Comparison of ENCODE assay signal across 1 cellular context in the genomic region with DNA sequence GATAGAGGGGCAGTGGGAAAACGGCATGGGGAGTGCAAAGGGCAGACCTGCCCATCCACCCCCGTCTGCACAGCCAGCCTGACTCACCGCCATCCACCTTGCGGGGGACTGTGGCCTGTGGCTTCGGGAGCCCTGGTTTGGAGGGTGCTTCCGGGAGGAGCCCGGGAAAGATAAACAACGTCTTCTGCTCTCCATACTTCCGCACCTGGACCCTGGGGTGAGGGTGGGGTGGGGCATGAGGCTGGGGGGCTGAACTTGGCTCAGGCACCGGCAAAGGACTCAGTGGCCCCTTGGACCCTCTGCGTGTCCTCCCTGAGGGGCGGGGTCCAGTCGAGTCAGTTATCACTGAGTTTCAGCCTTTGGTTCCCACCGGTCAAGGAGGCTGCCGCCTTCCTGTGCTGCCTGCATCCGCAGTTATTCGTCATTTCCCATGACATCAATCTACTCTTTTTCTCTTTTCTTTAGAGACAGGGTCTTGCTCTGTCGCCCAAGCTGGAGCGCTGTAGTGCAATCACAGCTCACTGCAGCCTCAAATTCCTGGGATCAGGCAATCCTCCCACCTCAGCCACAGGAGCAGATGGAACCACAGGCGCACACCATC.
TF ChIP-seq lines count a peak whose summit lies in the region.

No MANE protein-coding gene starts in this region.

TF ChIP-seq in HepG2, 621 proteins besides CTCF, POLR2A, EP300 and RAD21 (continued from another document and continues in another):
- TF ChIP-seq, protein P1, sequence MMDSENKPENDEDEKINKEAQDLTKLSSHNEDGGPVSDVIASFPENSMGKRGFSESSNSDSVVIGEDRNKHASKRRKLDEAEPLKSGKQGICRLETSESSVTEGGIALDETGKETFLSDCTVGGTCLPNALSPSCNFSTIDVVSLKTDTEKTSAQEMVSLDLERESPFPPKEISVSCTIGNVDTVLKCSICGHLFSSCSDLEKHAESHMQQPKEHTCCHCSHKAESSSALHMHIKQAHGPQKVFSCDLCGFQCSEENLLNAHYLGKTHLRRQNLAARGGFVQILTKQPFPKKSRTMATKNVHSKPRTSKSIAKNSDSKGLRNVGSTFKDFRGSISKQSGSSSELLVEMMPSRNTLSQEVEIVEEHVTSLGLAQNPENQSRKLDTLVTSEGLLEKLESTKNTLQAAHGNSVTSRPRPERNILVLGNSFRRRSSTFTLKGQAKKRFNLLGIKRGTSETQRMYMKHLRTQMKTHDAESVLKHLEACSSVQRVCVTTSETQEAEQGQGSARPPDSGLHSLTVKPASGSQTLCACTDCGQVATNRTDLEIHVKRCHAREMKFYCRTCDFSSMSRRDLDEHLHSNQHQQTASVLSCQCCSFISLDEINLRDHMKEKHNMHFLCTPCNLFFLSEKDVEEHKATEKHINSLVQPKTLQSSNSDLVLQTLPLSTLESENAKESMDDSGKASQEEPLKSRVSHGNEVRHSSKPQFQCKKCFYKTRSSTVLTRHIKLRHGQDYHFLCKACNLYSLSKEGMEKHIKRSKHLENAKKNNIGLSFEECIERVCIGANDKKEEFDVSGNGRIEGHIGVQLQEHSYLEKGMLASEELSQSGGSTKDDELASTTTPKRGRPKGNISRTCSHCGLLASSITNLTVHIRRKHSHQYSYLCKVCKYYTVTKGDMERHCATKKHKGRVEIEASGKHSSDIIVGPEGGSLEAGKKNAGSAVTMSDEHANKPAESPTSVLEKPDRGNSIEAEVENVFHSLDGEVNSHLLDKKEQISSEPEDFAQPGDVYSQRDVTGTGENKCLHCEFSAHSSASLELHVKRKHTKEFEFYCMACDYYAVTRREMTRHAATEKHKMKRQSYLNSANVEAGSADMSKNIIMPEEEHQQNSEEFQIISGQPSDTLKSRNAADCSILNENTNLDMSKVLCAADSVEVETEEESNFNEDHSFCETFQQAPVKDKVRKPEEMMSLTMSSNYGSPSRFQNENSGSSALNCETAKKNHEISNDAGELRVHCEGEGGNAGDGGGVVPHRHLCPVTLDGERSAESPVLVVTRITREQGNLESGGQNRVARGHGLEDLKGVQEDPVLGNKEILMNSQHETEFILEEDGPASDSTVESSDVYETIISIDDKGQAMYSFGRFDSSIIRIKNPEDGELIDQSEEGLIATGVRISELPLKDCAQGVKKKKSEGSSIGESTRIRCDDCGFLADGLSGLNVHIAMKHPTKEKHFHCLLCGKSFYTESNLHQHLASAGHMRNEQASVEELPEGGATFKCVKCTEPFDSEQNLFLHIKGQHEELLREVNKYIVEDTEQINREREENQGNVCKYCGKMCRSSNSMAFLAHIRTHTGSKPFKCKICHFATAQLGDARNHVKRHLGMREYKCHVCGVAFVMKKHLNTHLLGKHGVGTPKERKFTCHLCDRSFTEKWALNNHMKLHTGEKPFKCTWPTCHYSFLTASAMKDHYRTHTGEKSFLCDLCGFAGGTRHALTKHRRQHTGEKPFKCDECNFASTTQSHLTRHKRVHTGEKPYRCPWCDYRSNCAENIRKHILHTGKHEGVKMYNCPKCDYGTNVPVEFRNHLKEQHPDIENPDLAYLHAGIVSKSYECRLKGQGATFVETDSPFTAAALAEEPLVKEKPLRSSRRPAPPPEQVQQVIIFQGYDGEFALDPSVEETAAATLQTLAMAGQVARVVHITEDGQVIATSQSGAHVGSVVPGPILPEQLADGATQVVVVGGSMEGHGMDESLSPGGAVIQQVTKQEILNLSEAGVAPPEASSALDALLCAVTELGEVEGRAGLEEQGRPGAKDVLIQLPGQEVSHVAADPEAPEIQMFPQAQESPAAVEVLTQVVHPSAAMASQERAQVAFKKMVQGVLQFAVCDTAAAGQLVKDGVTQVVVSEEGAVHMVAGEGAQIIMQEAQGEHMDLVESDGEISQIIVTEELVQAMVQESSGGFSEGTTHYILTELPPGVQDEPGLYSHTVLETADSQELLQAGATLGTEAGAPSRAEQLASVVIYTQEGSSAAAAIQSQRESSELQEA (CRISPR knock-in tag; IDR thresholded peaks at IDR 0.05; ENCODE audit: not compliant biosample characterization), result no peak
- TF ChIP-seq SMC3 (IDR thresholded peaks at IDR 0.05; ENCODE audit: low read length) (no peak), TEAD3 (CRISPR knock-in tag; optimal IDR thresholded peaks at IDR 0.05; ENCODE audit: borderline replicate concordance) (no peak), HOXA3 (CRISPR knock-in tag; IDR thresholded peaks at IDR 0.05) (peak; percentile 53), CHD2 (IDR thresholded peaks at IDR 0.05; ENCODE audit: low read depth, low read length) (no peak), DMTF1 (CRISPR knock-in tag; IDR thresholded peaks at IDR 0.05) (no peak), PPARG (CRISPR knock-in tag; conservative IDR thresholded peaks at IDR 0.05) (0 out of 2 replicates have a peak, but pooled peaks have one; percentile 10), ZNF264 (CRISPR knock-in tag; IDR thresholded peaks at IDR 0.05) (no peak), TIGD3 (CRISPR knock-in tag; IDR thresholded peaks at IDR 0.05; ENCODE audit: borderline replicate concordance) (no peak), SCMH1 (CRISPR knock-in tag; IDR thresholded peaks at IDR 0.05; ENCODE audit: borderline replicate concordance) (no peak), AHR (CRISPR knock-in tag; IDR thresholded peaks at IDR 0.05) (no peak), ZNF775 (CRISPR knock-in tag; IDR thresholded peaks at IDR 0.05; ENCODE audit: borderline replicate concordance) (no peak), SRSF4 (IDR thresholded peaks at IDR 0.05; ENCODE audit: low read depth, low read length, poor library complexity, severe bottlenecking) (no peak), NFE2 (CRISPR knock-in tag; IDR thresholded peaks at IDR 0.05) (no peak), ZNF124 (CRISPR knock-in tag; IDR thresholded peaks at IDR 0.05) (no peak), ZEB1 (IDR thresholded peaks at IDR 0.05; ENCODE audit: insufficient replicate concordance, low read depth) (peak; percentile 77), SNAI1 (CRISPR knock-in tag; IDR thresholded peaks at IDR 0.05; ENCODE audit: borderline replicate concordance) (no peak), HNF4A (CRISPR knock-in tag; IDR thresholded peaks at IDR 0.05) (0 out of 2 replicates have a peak, but pooled peaks have one; percentile 31), ZNF780A (CRISPR knock-in tag; IDR thresholded peaks at IDR 0.05) (no peak), EEA1 (CRISPR knock-in tag; IDR thresholded peaks at IDR 0.05; ENCODE audit: borderline replicate concordance) (no peak), ZSCAN5A (CRISPR knock-in tag; IDR thresholded peaks at IDR 0.05; ENCODE audit: borderline replicate concordance) (no peak), TCF12 (IDR thresholded peaks at IDR 0.05) (no peak), TCF12 (CRISPR knock-in tag; IDR thresholded peaks at IDR 0.05) (peak; percentile 45; the same call in 1 of the 2 replicates), REPIN1 (CRISPR knock-in tag; IDR thresholded peaks at IDR 0.05; ENCODE audit: borderline replicate concordance, low read depth) (no peak), ZNF232 (CRISPR knock-in tag; IDR thresholded peaks at IDR 0.05; ENCODE audit: borderline replicate concordance) (0 out of 2 replicates have a peak, but pooled peaks have one; percentile 29), FOXO4 (CRISPR knock-in tag; conservative IDR thresholded peaks at IDR 0.05) (0 out of 2 replicates have a peak, but pooled peaks have one; percentile 18), BRCA1 (CRISPR knock-in tag; IDR thresholded peaks at IDR 0.05) (no peak), ZNF3 (CRISPR knock-in tag; IDR thresholded peaks at IDR 0.05) (no peak), ZBTB21 (CRISPR knock-in tag; IDR thresholded peaks at IDR 0.05) (peak; percentile 78), HNRNPLL (IDR thresholded peaks at IDR 0.05; ENCODE audit: low read depth, low read length, poor library complexity, severe bottlenecking) (no peak), JDP2 (CRISPR knock-in tag; IDR thresholded peaks at IDR 0.05; ENCODE audit: borderline replicate concordance) (no peak), HDAC2 (CRISPR knock-in tag; IDR thresholded peaks at IDR 0.05) (peak; percentile 57)
- TF ChIP-seq, protein P2, sequence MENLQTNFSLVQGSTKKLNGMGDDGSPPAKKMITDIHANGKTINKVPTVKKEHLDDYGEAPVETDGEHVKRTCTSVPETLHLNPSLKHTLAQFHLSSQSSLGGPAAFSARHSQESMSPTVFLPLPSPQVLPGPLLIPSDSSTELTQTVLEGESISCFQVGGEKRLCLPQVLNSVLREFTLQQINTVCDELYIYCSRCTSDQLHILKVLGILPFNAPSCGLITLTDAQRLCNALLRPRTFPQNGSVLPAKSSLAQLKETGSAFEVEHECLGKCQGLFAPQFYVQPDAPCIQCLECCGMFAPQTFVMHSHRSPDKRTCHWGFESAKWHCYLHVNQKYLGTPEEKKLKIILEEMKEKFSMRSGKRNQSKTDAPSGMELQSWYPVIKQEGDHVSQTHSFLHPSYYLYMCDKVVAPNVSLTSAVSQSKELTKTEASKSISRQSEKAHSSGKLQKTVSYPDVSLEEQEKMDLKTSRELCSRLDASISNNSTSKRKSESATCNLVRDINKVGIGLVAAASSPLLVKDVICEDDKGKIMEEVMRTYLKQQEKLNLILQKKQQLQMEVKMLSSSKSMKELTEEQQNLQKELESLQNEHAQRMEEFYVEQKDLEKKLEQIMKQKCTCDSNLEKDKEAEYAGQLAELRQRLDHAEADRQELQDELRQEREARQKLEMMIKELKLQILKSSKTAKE (CRISPR knock-in tag; IDR thresholded peaks at IDR 0.05; ENCODE audit: borderline replicate concordance), result peak; percentile 82
- TF ChIP-seq, protein P3, sequence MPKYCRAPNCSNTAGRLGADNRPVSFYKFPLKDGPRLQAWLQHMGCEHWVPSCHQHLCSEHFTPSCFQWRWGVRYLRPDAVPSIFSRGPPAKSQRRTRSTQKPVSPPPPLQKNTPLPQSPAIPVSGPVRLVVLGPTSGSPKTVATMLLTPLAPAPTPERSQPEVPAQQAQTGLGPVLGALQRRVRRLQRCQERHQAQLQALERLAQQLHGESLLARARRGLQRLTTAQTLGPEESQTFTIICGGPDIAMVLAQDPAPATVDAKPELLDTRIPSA (CRISPR knock-in tag; IDR thresholded peaks at IDR 0.05; ENCODE audit: borderline replicate concordance), result no peak
- TF ChIP-seq, protein P4, sequence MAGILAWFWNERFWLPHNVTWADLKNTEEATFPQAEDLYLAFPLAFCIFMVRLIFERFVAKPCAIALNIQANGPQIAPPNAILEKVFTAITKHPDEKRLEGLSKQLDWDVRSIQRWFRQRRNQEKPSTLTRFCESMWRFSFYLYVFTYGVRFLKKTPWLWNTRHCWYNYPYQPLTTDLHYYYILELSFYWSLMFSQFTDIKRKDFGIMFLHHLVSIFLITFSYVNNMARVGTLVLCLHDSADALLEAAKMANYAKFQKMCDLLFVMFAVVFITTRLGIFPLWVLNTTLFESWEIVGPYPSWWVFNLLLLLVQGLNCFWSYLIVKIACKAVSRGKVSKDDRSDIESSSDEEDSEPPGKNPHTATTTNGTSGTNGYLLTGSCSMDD (CRISPR knock-in tag; IDR thresholded peaks at IDR 0.05), result no peak
- TF ChIP-seq, protein P5, sequence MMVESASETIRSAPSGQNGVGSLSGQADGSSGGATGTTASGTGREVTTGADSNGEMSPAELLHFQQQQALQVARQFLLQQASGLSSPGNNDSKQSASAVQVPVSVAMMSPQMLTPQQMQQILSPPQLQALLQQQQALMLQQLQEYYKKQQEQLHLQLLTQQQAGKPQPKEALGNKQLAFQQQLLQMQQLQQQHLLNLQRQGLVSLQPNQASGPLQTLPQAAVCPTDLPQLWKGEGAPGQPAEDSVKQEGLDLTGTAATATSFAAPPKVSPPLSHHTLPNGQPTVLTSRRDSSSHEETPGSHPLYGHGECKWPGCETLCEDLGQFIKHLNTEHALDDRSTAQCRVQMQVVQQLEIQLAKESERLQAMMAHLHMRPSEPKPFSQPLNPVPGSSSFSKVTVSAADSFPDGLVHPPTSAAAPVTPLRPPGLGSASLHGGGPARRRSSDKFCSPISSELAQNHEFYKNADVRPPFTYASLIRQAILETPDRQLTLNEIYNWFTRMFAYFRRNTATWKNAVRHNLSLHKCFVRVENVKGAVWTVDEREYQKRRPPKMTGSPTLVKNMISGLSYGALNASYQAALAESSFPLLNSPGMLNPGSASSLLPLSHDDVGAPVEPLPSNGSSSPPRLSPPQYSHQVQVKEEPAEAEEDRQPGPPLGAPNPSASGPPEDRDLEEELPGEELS (CRISPR knock-in tag; IDR thresholded peaks at IDR 0.05), result peak; percentile 59
